19 cellular contexts compared by ENCODE assay signal in the genomic region with DNA sequence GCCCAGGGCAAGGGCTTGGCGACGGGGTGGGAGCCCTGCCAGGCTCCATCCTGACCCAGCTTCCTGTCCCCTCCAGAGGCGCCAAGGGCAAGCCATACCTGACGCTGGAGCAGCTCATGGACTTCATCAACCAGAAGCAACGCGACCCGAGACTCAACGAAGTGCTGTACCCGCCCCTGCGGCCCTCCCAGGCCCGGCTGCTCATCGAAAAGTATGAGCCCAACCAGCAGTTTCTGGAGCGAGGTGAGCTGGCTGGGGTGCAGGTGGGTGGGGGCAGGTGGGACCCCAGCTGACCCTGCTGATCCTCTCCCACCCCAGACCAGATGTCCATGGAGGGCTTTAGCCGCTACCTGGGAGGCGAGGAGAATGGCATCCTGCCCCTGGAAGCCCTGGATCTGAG. TPM values are rescaled to one million over a fixed set of nuclear protein-coding genes. Genes with fewer than 3 reads are reported as not detected.
DNase-seq lines count a peak whose midpoint lies in the region; ATAC-seq, FAIRE-seq and TF ChIP-seq lines count a peak whose summit lies in the region.
"Had no signal": no experiment of that assay in that cellular context is flagged by ENCODE, and none has a peak within 500 bp of the region (broad histone marks: within the 10 kb centered on the region; RNA-seq: fewer than 3 reads in every experiment).

No MANE protein-coding gene starts in this region.

- no peak overlapping the region for H3K27ac ChIP-seq in HepG2 (ENCODE audit: extremely low read length, insufficient read depth, low read length)
- no peak overlapping the region for H3K27ac ChIP-seq in right lobe of liver
- H3K27ac ChIP-seq in WERI-Rb-1 = peak overlapping the region; percentile 33; the same call in 1 of the 2 replicates
- H3K27ac ChIP-seq in osteoblast (ENCODE audit: low read depth, low read length) = no peak overlapping the region
- H3K27ac ChIP-seq: BLaER1 treated with 17β-estradiol and CSF1 and Interleukin-3, amounts not matched to agents 10 nM and 100 nM had no signal

- TF ChIP-seq CTCF in HepG2 (CRISPR knock-in tag; IDR thresholded peaks at IDR 0.05) (no peak), right lobe of liver (IDR thresholded peaks at IDR 0.05) (no peak), WERI-Rb-1 (IDR thresholded peaks at IDR 0.05; ENCODE audit: low read depth, low read length) (no peak), osteoblast (IDR thresholded peaks at IDR 0.05; ENCODE audit: extremely low read depth, low read depth, low read length) (no peak)

- POLR2A ChIA-PET in HepG2 (lab: Yijun Ruan, JAX) = no interaction called here

- H3K36me3 ChIP-seq in HepG2 (replicated peaks in 1 of 2; ENCODE audit: control insufficient read depth in 1 of 2, insufficient read depth in 2 of 2, low read length in 2 of 2) = peaks cover 13 to 30% of the 10 kb centered on the region in 2 experiments; a peak in 4 of 5 replicates
- peaks cover 0 to 5% (median 0%) of the 10 kb centered on the region in 4 donors for H3K36me3 ChIP-seq in right lobe of liver
- peaks cover 59% of the 10 kb centered on the region for H3K36me3 ChIP-seq in WERI-Rb-1
- H3K36me3 ChIP-seq in osteoblast (ENCODE audit: insufficient read depth, low read length) = peaks cover 30% of the 10 kb centered on the region

- intact Hi-C loops in HepG2 (cut with micrococcal nuclease; ENCODE audit: unreplicated experiment) (no loop called here), right lobe of liver (cut with DNase I) (no loop called here)

- TF ChIP-seq EP300 in HepG2 (IDR thresholded peaks at IDR 0.05; ENCODE audit: low read depth in 2 of 2, low read length in 2 of 2) = no peak
- no peak for TF ChIP-seq EP300 in HepG2 (CRISPR knock-in tag; IDR thresholded peaks at IDR 0.05; ENCODE audit: borderline replicate concordance)

- no peak for DNase-seq in HepG2 (ENCODE audit: low spot score)
- DNase-seq in right lobe of liver = no peak
- no peak for DNase-seq in WERI-Rb-1
- DNase-seq in osteoblast (ENCODE audit: insufficient read length, low spot score, missing footprints) = peak; percentile 82
- no peak for DNase-seq in A172 (ENCODE audit: low spot score)
- DNase-seq in NCI-H1105 treated with DMSO at 0.1 percent for 48 hours (lab: John Stamatoyannopoulos, UW) = no peak
- DNase-seq in anterior cingulate cortex (lab: John Stamatoyannopoulos, UW) = no peak
- DNase-seq: 8988T; CD8-positive, alpha-beta memory T cell; COR-L47; DMS 273 treated with DMSO at 0.1 percent for 48 hours; DMS53; DND-41; EL; H9 had no signal

- no peaks in the 10 kb centered on the region; a peak in 1 of 5 replicates for H3K27me3 ChIP-seq in HepG2 (ENCODE audit: control insufficient read depth in 1 of 2, insufficient read depth in 2 of 2, low read length in 2 of 2)
- H3K27me3 ChIP-seq in right lobe of liver = no peaks in the 10 kb centered on the region
- no peaks in the 10 kb centered on the region for H3K27me3 ChIP-seq in WERI-Rb-1 (ENCODE audit: insufficient read depth, low read depth, severe bottlenecking)
- no peaks in the 10 kb centered on the region for H3K27me3 ChIP-seq in osteoblast (ENCODE audit: insufficient read depth, low read length)
- H3K27me3 ChIP-seq: BLaER1 treated with 17β-estradiol and CSF1 and Interleukin-3, amounts not matched to agents 10 nM and 100 nM had no signal

- H2AFZ ChIP-seq in HepG2 (ENCODE audit: low read length) = no peak overlapping the region
- no peak overlapping the region for H2AFZ ChIP-seq in osteoblast (ENCODE audit: low read length)

- 100% methylated on average over 10 of the region's 15 CpGs for WGBS in HepG2 (ENCODE audit: low lambda C conversion rate)
- WGBS in right lobe of liver (ENCODE audit: insufficient coverage, low coverage, low lambda C conversion rate, missing lambda C conversion rate) = no CpG with 5 or more reads among the region's 15 CpGs

- peaks cover 15% of the 10 kb centered on the region for H3K4me1 ChIP-seq in HepG2 (ENCODE audit: insufficient read depth, low read length)
- peaks cover 0 to 4% (median 0%) of the 10 kb centered on the region in 4 donors for H3K4me1 ChIP-seq in right lobe of liver
- H3K4me1 ChIP-seq in osteoblast (ENCODE audit: insufficient read depth, low read length) = peaks cover 3% of the 10 kb centered on the region

- no peak for FAIRE-seq in HepG2 (lab: Jason Lieb, UNC)
- FAIRE-seq: GM12878, H1, HTR-8/SVneo had no signal

- ATAC-seq in HepG2 (no peak), right lobe of liver (no peak)
- ATAC-seq: GM12878 had no signal

- no peak overlapping the region for H3K4me3 ChIP-seq in HepG2 (replicated peaks in 1 of 3; ENCODE audit: insufficient read depth in 1 of 3, low read depth in 2 of 3, low read length in 3 of 3)
- no peak overlapping the region for H3K4me3 ChIP-seq in right lobe of liver
- no peak overlapping the region for H3K4me3 ChIP-seq in WERI-Rb-1 (ENCODE audit: low read depth, low read length)
- no peak overlapping the region for H3K4me3 ChIP-seq in osteoblast (ENCODE audit: insufficient read depth, low read length)
- H3K4me3 ChIP-seq: BLaER1 treated with 17β-estradiol and CSF1 and Interleukin-3, amounts not matched to agents 10 nM and 100 nM; GM12878 had no signal

- no peak for TF ChIP-seq POLR2A in HepG2 (IDR thresholded peaks at IDR 0.05; ENCODE audit: insufficient read depth in 1 of 2, low read depth in 2 of 2, low read length in 2 of 2)
- TF ChIP-seq POLR2A in right lobe of liver (IDR thresholded peaks at IDR 0.05) = no peak

- no peak overlapping the region for H3K9ac ChIP-seq in HepG2 (ENCODE audit: insufficient read depth, low read depth, low read length)

- H4K20me1 ChIP-seq in HepG2 (ENCODE audit: insufficient read depth, low read length) (no peaks in the 10 kb centered on the region), osteoblast (ENCODE audit: insufficient read depth, low read length) (no peaks in the 10 kb centered on the region)

- no peak for TF ChIP-seq RAD21 in HepG2 (CRISPR knock-in tag; IDR thresholded peaks at IDR 0.05)

- no peaks in the 10 kb centered on the region for H3K9me3 ChIP-seq in HepG2 (ENCODE audit: low read length)
- no peaks in the 10 kb centered on the region for H3K9me3 ChIP-seq in right lobe of liver
- no peaks in the 10 kb centered on the region for H3K9me3 ChIP-seq in WERI-Rb-1 (ENCODE audit: severe bottlenecking)
- no peaks in the 10 kb centered on the region for H3K9me3 ChIP-seq in osteoblast (ENCODE audit: low read depth, low read length)
- H3K9me3 ChIP-seq: BLaER1 treated with 17β-estradiol and CSF1 and Interleukin-3, amounts not matched to agents 10 nM and 100 nM had no signal

- BruUV-seq in HepG2 (replicated peaks; lab: Mats Ljungman, UMichigan) = no TSS peak

- in situ Hi-C loops in HepG2 (cut with HindIII; ENCODE audit: extremely low pct_ligation_motif_present, low pct_unique_long_range_greater_than_20kb) = no loop called here

- CTCF ChIA-PET in HepG2 (lab: Yijun Ruan, JAX; ENCODE audit: low intra/inter-chr PET ratio, low total read pairs) = no interaction called here

- H3K79me2 ChIP-seq in HepG2 (ENCODE audit: insufficient read depth, low read length) (peaks cover 7% of the 10 kb centered on the region), osteoblast (ENCODE audit: insufficient read depth, low read length) (peaks cover 30% of the 10 kb centered on the region)

- H3K4me2 ChIP-seq in HepG2 (ENCODE audit: low read depth, low read length) = no peak overlapping the region
- H3K4me2 ChIP-seq in osteoblast (ENCODE audit: insufficient read depth, low read length) = no peak overlapping the region
- H3K4me2 ChIP-seq: BLaER1 treated with 17β-estradiol and CSF1 and Interleukin-3, amounts not matched to agents 10 nM and 100 nM had no signal

RNA-seq across cellular contexts. Expression of a gene that starts 5.0 kb away (rescaled TPM):
- total RNA-seq in HepG2 (2016; rRNA removed; fragmentation: Illumina TruSeq; extraction: Trizol) (11.0 and 13.8 TPM in 2 replicates), right lobe of liver (1 to 10 TPM; 5.4 to 8.0 (median 6.7) TPM), osteoblast (25.3 and 25.6 TPM in 2 replicates)
- total RNA-seq in HepG2 (2016; cell fraction: cytosol; rRNA removed; fragmentation: Illumina TruSeq; extraction: Trizol; ENCODE audit: low read depth) = 1.0 and 1.3 TPM in 2 replicates
- total RNA-seq in HepG2 (2016; cell fraction: insoluble cytoplasmic fraction; rRNA removed; fragmentation: Illumina TruSeq; extraction: Trizol) = 8.3 and 13.7 TPM in 2 replicates
- 4.1 and 4.8 TPM in 2 replicates for total RNA-seq in HepG2 (2016; cell fraction: membrane; rRNA removed; fragmentation: Illumina TruSeq; extraction: Trizol)
- total RNA-seq in HepG2 (2016; cell fraction: nucleus; rRNA removed; fragmentation: Illumina TruSeq; extraction: Trizol) = 10.2 and 12.9 TPM in 2 replicates
- 7.5 and 9.0 TPM in 2 replicates for polyA plus RNA-seq in HepG2 (2011; rRNA removed)
- 4.0 and 5.1 TPM in 2 replicates for polyA plus RNA-seq in HepG2 (2011; cell fraction: cytosol; rRNA removed)
- 41.8 and 57.9 TPM in 2 replicates for polyA plus RNA-seq in HepG2 (2011; cell fraction: nucleus; rRNA removed)
- 4.3 TPM in 2 replicates for polyA plus RNA-seq in HepG2 (2012)
- 0.59 and 0.66 TPM in 2 replicates for polyA plus RNA-seq in HepG2 (2016; cell fraction: cytosol; fragmentation: Illumina TruSeq; extraction: Trizol; ENCODE audit: low read depth)
- polyA plus RNA-seq in HepG2 (2016; cell fraction: insoluble cytoplasmic fraction; fragmentation: Illumina TruSeq; extraction: Trizol; ENCODE audit: low read depth) = 7.0 and 8.7 TPM in 2 replicates
- 1.6 and 1.9 TPM in 2 replicates for polyA plus RNA-seq in HepG2 (2016; cell fraction: membrane; fragmentation: Illumina TruSeq; extraction: Trizol; ENCODE audit: low read depth)
- 30.9 and 31.3 TPM in 2 replicates for polyA plus RNA-seq in HepG2 (2016; cell fraction: nucleus; fragmentation: Illumina TruSeq; extraction: Trizol; ENCODE audit: insufficient read depth, low read depth)
- polyA minus RNA-seq in HepG2 (2011; rRNA and poly(A)+ RNA removed; ENCODE audit: low replicate concordance) = 16.2 and 72.0 TPM in 2 replicates
- polyA minus RNA-seq in HepG2 (2011; cell fraction: cytosol; rRNA and poly(A)+ RNA removed) = 6.0 and 9.0 TPM in 2 replicates
- 7.6 and 9.8 TPM in 2 replicates for polyA minus RNA-seq in HepG2 (2011; cell fraction: nucleus; rRNA and poly(A)+ RNA removed)
- 51.0 and 64.8 TPM in 2 replicates for total RNA-seq in A172 (2014; rRNA removed; shearing (Covaris generic))

RNA-seq across cellular contexts. Expression of a gene that starts 9.6 kb away (rescaled TPM):
- total RNA-seq in HepG2 (2016; rRNA removed; fragmentation: Illumina TruSeq; extraction: Trizol) (120 and 148 TPM in 2 replicates), right lobe of liver (10 to 100 TPM; 34.1 to 90.3 (median 49.7) TPM), osteoblast (136 and 139 TPM in 2 replicates)
- 601 and 608 TPM in 2 replicates for total RNA-seq in HepG2 (2016; cell fraction: cytosol; rRNA removed; fragmentation: Illumina TruSeq; extraction: Trizol; ENCODE audit: low read depth)
- total RNA-seq in HepG2 (2016; cell fraction: insoluble cytoplasmic fraction; rRNA removed; fragmentation: Illumina TruSeq; extraction: Trizol) = 105 and 157 TPM in 2 replicates
- total RNA-seq in HepG2 (2016; cell fraction: membrane; rRNA removed; fragmentation: Illumina TruSeq; extraction: Trizol) = 455 and 460 TPM in 2 replicates
- total RNA-seq in HepG2 (2016; cell fraction: nucleus; rRNA removed; fragmentation: Illumina TruSeq; extraction: Trizol) = 61.8 and 68.9 TPM in 2 replicates
- 110 and 111 TPM in 2 replicates for polyA plus RNA-seq in HepG2 (2011; rRNA removed)
- 95.7 and 131 TPM in 2 replicates for polyA plus RNA-seq in HepG2 (2011; cell fraction: cytosol; rRNA removed)
- 65.2 and 70.2 TPM in 2 replicates for polyA plus RNA-seq in HepG2 (2011; cell fraction: nucleus; rRNA removed)
- 85.4 and 91.2 TPM in 2 replicates for polyA plus RNA-seq in HepG2 (2012)
- 679 and 681 TPM in 2 replicates for polyA plus RNA-seq in HepG2 (2016; cell fraction: cytosol; fragmentation: Illumina TruSeq; extraction: Trizol; ENCODE audit: low read depth)
- 111 and 115 TPM in 2 replicates for polyA plus RNA-seq in HepG2 (2016; cell fraction: insoluble cytoplasmic fraction; fragmentation: Illumina TruSeq; extraction: Trizol; ENCODE audit: low read depth)
- 417 and 441 TPM in 2 replicates for polyA plus RNA-seq in HepG2 (2016; cell fraction: membrane; fragmentation: Illumina TruSeq; extraction: Trizol; ENCODE audit: low read depth)
- polyA plus RNA-seq in HepG2 (2016; cell fraction: nucleus; fragmentation: Illumina TruSeq; extraction: Trizol; ENCODE audit: insufficient read depth, low read depth) = 105 and 136 TPM in 2 replicates
- polyA minus RNA-seq in HepG2 (2011; rRNA and poly(A)+ RNA removed; ENCODE audit: low replicate concordance) = 28.2 and 115 TPM in 2 replicates
- polyA minus RNA-seq in HepG2 (2011; cell fraction: cytosol; rRNA and poly(A)+ RNA removed) = 27.3 and 27.5 TPM in 2 replicates
- polyA minus RNA-seq in HepG2 (2011; cell fraction: nucleus; rRNA and poly(A)+ RNA removed) = 10.6 and 13.1 TPM in 2 replicates
- total RNA-seq in A172 (2014; rRNA removed; shearing (Covaris generic)) = 455 and 478 TPM in 2 replicates

RNA-seq across cellular contexts. Expression of a gene that starts 15.4 kb away (rescaled TPM):
- total RNA-seq in HepG2 (2016; rRNA removed; fragmentation: Illumina TruSeq; extraction: Trizol) (29.4 and 53.3 TPM in 2 replicates), right lobe of liver (100 to 1,000 TPM in 1 of 6 experiments, 10 to 100 TPM in 5; 49.4 to 108 (median 66.7) TPM), osteoblast (31.1 and 32.7 TPM in 2 replicates)
- total RNA-seq in HepG2 (2016; cell fraction: cytosol; rRNA removed; fragmentation: Illumina TruSeq; extraction: Trizol; ENCODE audit: low read depth) = 18.2 and 19.3 TPM in 2 replicates
- total RNA-seq in HepG2 (2016; cell fraction: insoluble cytoplasmic fraction; rRNA removed; fragmentation: Illumina TruSeq; extraction: Trizol) = 32.3 and 56.4 TPM in 2 replicates
- total RNA-seq in HepG2 (2016; cell fraction: membrane; rRNA removed; fragmentation: Illumina TruSeq; extraction: Trizol) = 18.4 and 23.6 TPM in 2 replicates
- total RNA-seq in HepG2 (2016; cell fraction: nucleus; rRNA removed; fragmentation: Illumina TruSeq; extraction: Trizol) = 36.5 and 38.1 TPM in 2 replicates
- 30.1 and 36.0 TPM in 2 replicates for polyA plus RNA-seq in HepG2 (2011; rRNA removed)
- 43.4 and 54.7 TPM in 2 replicates for polyA plus RNA-seq in HepG2 (2011; cell fraction: cytosol; rRNA removed)
- 26.7 and 33.6 TPM in 2 replicates for polyA plus RNA-seq in HepG2 (2011; cell fraction: nucleus; rRNA removed)
- 49.8 and 55.5 TPM in 2 replicates for polyA plus RNA-seq in HepG2 (2012)
- polyA plus RNA-seq in HepG2 (2016; cell fraction: cytosol; fragmentation: Illumina TruSeq; extraction: Trizol; ENCODE audit: low read depth) = 23.8 and 29.7 TPM in 2 replicates
- 44.0 and 46.7 TPM in 2 replicates for polyA plus RNA-seq in HepG2 (2016; cell fraction: insoluble cytoplasmic fraction; fragmentation: Illumina TruSeq; extraction: Trizol; ENCODE audit: low read depth)
- 22.8 and 23.9 TPM in 2 replicates for polyA plus RNA-seq in HepG2 (2016; cell fraction: membrane; fragmentation: Illumina TruSeq; extraction: Trizol; ENCODE audit: low read depth)
- 104 and 111 TPM in 2 replicates for polyA plus RNA-seq in HepG2 (2016; cell fraction: nucleus; fragmentation: Illumina TruSeq; extraction: Trizol; ENCODE audit: insufficient read depth, low read depth)
- polyA minus RNA-seq in HepG2 (2011; rRNA and poly(A)+ RNA removed; ENCODE audit: low replicate concordance) = 21.5 and 47.8 TPM in 2 replicates
- 13.1 and 15.1 TPM in 2 replicates for polyA minus RNA-seq in HepG2 (2011; cell fraction: cytosol; rRNA and poly(A)+ RNA removed)
- 5.5 and 7.8 TPM in 2 replicates for polyA minus RNA-seq in HepG2 (2011; cell fraction: nucleus; rRNA and poly(A)+ RNA removed)
- 40.5 and 55.9 TPM in 2 replicates for total RNA-seq in A172 (2014; rRNA removed; shearing (Covaris generic))

RNA-seq across cellular contexts. Expression of a gene that starts 21.9 kb away (rescaled TPM):
- total RNA-seq in HepG2 (2016; rRNA removed; fragmentation: Illumina TruSeq; extraction: Trizol) (10.1 and 11.3 TPM in 2 replicates), right lobe of liver (10 to 100 TPM in 5 of 6 experiments, 1 to 10 TPM in 1; 7.5 to 33.2 (median 16.6) TPM), osteoblast (37.6 and 41.5 TPM in 2 replicates)
- total RNA-seq in HepG2 (2016; cell fraction: cytosol; rRNA removed; fragmentation: Illumina TruSeq; extraction: Trizol; ENCODE audit: low read depth) = 33.3 and 36.0 TPM in 2 replicates
- 7.7 and 10.8 TPM in 2 replicates for total RNA-seq in HepG2 (2016; cell fraction: insoluble cytoplasmic fraction; rRNA removed; fragmentation: Illumina TruSeq; extraction: Trizol)
- total RNA-seq in HepG2 (2016; cell fraction: membrane; rRNA removed; fragmentation: Illumina TruSeq; extraction: Trizol) = 38.1 and 42.4 TPM in 2 replicates
- total RNA-seq in HepG2 (2016; cell fraction: nucleus; rRNA removed; fragmentation: Illumina TruSeq; extraction: Trizol) = 6.0 and 7.4 TPM in 2 replicates
- polyA plus RNA-seq in HepG2 (2011; rRNA removed) = 9.0 and 10.8 TPM in 2 replicates
- polyA plus RNA-seq in HepG2 (2011; cell fraction: cytosol; rRNA removed) = 6.4 and 7.2 TPM in 2 replicates
- 14.7 and 17.2 TPM in 2 replicates for polyA plus RNA-seq in HepG2 (2011; cell fraction: nucleus; rRNA removed)
- polyA plus RNA-seq in HepG2 (2012) = 40.4 and 54.0 TPM in 2 replicates
- 75.5 and 81.3 TPM in 2 replicates for polyA plus RNA-seq in HepG2 (2016; cell fraction: cytosol; fragmentation: Illumina TruSeq; extraction: Trizol; ENCODE audit: low read depth)
- 19.0 and 24.4 TPM in 2 replicates for polyA plus RNA-seq in HepG2 (2016; cell fraction: insoluble cytoplasmic fraction; fragmentation: Illumina TruSeq; extraction: Trizol; ENCODE audit: low read depth)
- polyA plus RNA-seq in HepG2 (2016; cell fraction: membrane; fragmentation: Illumina TruSeq; extraction: Trizol; ENCODE audit: low read depth) = 73.2 and 75.8 TPM in 2 replicates
- 29.2 and 36.6 TPM in 2 replicates for polyA plus RNA-seq in HepG2 (2016; cell fraction: nucleus; fragmentation: Illumina TruSeq; extraction: Trizol; ENCODE audit: insufficient read depth, low read depth)
- 8.3 and 8.6 TPM in 2 replicates for polyA minus RNA-seq in HepG2 (2011; rRNA and poly(A)+ RNA removed; ENCODE audit: low replicate concordance)
- polyA minus RNA-seq in HepG2 (2011; cell fraction: cytosol; rRNA and poly(A)+ RNA removed) = 9.6 and 10.8 TPM in 2 replicates
- polyA minus RNA-seq in HepG2 (2011; cell fraction: nucleus; rRNA and poly(A)+ RNA removed) = 2.8 and 3.7 TPM in 2 replicates
- 24.4 and 33.0 TPM in 2 replicates for total RNA-seq in A172 (2014; rRNA removed; shearing (Covaris generic))

RNA-seq across cellular contexts. Expression of a gene that starts 26.0 kb away (rescaled TPM):
- 7.1 and 10.3 TPM in 2 replicates for total RNA-seq in HepG2 (2016; rRNA removed; fragmentation: Illumina TruSeq; extraction: Trizol)
- total RNA-seq in HepG2 (2016; cell fraction: cytosol; rRNA removed; fragmentation: Illumina TruSeq; extraction: Trizol; ENCODE audit: low read depth) = 28.3 and 35.6 TPM in 2 replicates
- 6.3 and 10.4 TPM in 2 replicates for total RNA-seq in HepG2 (2016; cell fraction: insoluble cytoplasmic fraction; rRNA removed; fragmentation: Illumina TruSeq; extraction: Trizol)
- total RNA-seq in HepG2 (2016; cell fraction: membrane; rRNA removed; fragmentation: Illumina TruSeq; extraction: Trizol) = 28.1 and 29.9 TPM in 2 replicates
- 5.2 and 8.8 TPM in 2 replicates for total RNA-seq in HepG2 (2016; cell fraction: nucleus; rRNA removed; fragmentation: Illumina TruSeq; extraction: Trizol)
- polyA plus RNA-seq in HepG2 (2011; rRNA removed) = 60.8 and 70.9 TPM in 2 replicates
- 33.5 and 51.1 TPM in 2 replicates for polyA plus RNA-seq in HepG2 (2011; cell fraction: cytosol; rRNA removed)
- 73.5 and 95.2 TPM in 2 replicates for polyA plus RNA-seq in HepG2 (2011; cell fraction: nucleus; rRNA removed)
- polyA plus RNA-seq in HepG2 (2012) = 39.4 and 41.6 TPM in 2 replicates
- 106 and 114 TPM in 2 replicates for polyA plus RNA-seq in HepG2 (2016; cell fraction: cytosol; fragmentation: Illumina TruSeq; extraction: Trizol; ENCODE audit: low read depth)
- 22.4 and 29.3 TPM in 2 replicates for polyA plus RNA-seq in HepG2 (2016; cell fraction: insoluble cytoplasmic fraction; fragmentation: Illumina TruSeq; extraction: Trizol; ENCODE audit: low read depth)
- 95.1 and 103 TPM in 2 replicates for polyA plus RNA-seq in HepG2 (2016; cell fraction: membrane; fragmentation: Illumina TruSeq; extraction: Trizol; ENCODE audit: low read depth)
- 38.2 and 42.5 TPM in 2 replicates for polyA plus RNA-seq in HepG2 (2016; cell fraction: nucleus; fragmentation: Illumina TruSeq; extraction: Trizol; ENCODE audit: insufficient read depth, low read depth)
- 22.4 and 24.1 TPM in 2 replicates for polyA minus RNA-seq in HepG2 (2011; rRNA and poly(A)+ RNA removed; ENCODE audit: low replicate concordance)
- polyA minus RNA-seq in HepG2 (2011; cell fraction: cytosol; rRNA and poly(A)+ RNA removed) = 10.7 and 10.8 TPM in 2 replicates
- polyA minus RNA-seq in HepG2 (2011; cell fraction: nucleus; rRNA and poly(A)+ RNA removed) = 6.1 and 7.1 TPM in 2 replicates
- 10 to 100 TPM; 14.6 to 27.6 (median 21.4) TPM for total RNA-seq in right lobe of liver
- 8.0 and 9.8 TPM in 2 replicates for total RNA-seq in osteoblast
- 3.0 and 12.0 TPM in 2 replicates for total RNA-seq in A172 (2014; rRNA removed; shearing (Covaris generic))
